ENCODE assay signal across 8 cellular contexts in genomic region chr9:83957029-83957513, GRCh38. TPM values are rescaled to one million over a fixed set of nuclear protein-coding genes. Genes with fewer than 3 reads are reported as not detected.
DNase-seq lines count a peak whose midpoint lies in the region; ATAC-seq and TF ChIP-seq lines count a peak whose summit lies in the region.

No MANE protein-coding gene starts in this region.

- peaks cover 0 to 3% of the 10 kb centered on the region in 2 donors for H3K36me3 ChIP-seq in adrenal gland (replicated peaks in 1 of 2)
- peaks cover 24% of the 10 kb centered on the region for H3K36me3 ChIP-seq in lower lobe of right lung
- no peaks in the 10 kb centered on the region for H3K36me3 ChIP-seq in aorta (ENCODE audit: control insufficient read depth in 1 of 2, insufficient read depth in 2 of 2, low read length in 1 of 2)

- 21 to 31% (median 24%) methylated on average over 12 of the region's 12 CpGs for WGBS in adrenal gland, 4 donors
- WGBS in aorta, 2 donors = 28 to 31% methylated on average over 12 of the region's 12 CpGs

- DNase-seq in stimulated activated naive CD8-positive, alpha-beta T cell treated with anti-CD3 and anti-CD28 coated beads, Interleukin-15, Interleukin-2, amounts not matched to agents 100 U/mL and 50 U/mL, for 24 hours = no peak
- DNase-seq in adrenal gland (no peak), lower lobe of right lung (no peak), aorta (no peak)
- DNase-seq in activated CD4-positive, CD25-positive, alpha-beta regulatory T cell (lab: John Stamatoyannopoulos, UW) = no peak

- no peaks in the 10 kb centered on the region for H3K9me3 ChIP-seq in adrenal gland (replicated peaks in 1 of 3)
- no peaks in the 10 kb centered on the region for H3K9me3 ChIP-seq in lower lobe of right lung
- H3K9me3 ChIP-seq in aorta (ENCODE audit: control insufficient read depth, low read length) = no peaks in the 10 kb centered on the region

- peak overlapping the region; percentile 2 to 85 (median 82) for H3K27ac ChIP-seq in adrenal gland
- peak overlapping the region; percentile 95 for H3K27ac ChIP-seq in lower lobe of right lung
- peak overlapping the region; percentile 4 to 34 for H3K27ac ChIP-seq in aorta (ENCODE audit: low read depth in 1 of 2, low read length in 2 of 2)

- TF ChIP-seq CTCF in adrenal gland (IDR thresholded peaks at IDR 0.05) (no peak), lower lobe of right lung (IDR thresholded peaks at IDR 0.05) (no peak)

- H3K4me1 Mint-ChIP-seq in stimulated activated naive CD8-positive, alpha-beta T cell treated with anti-CD3 and anti-CD28 coated beads, Interleukin-15, Interleukin-2, amounts not matched to agents 100 ng/mL and 50 ng/mL, for 24 hours (ENCODE audit: low read depth) = peaks cover 19% of the 10 kb centered on the region

- H3K4me3 ChIP-seq in adrenal gland (peak overlapping the region in 3 of 4 donors; percentile 30 to 76 (median 57)), lower lobe of right lung (peak overlapping the region; percentile 77), aorta (ENCODE audit: low read length in 2 of 2) (peak overlapping the region; percentile 36 to 43)

- peaks cover 9 to 19% of the 10 kb centered on the region in 2 donors for H3K4me1 ChIP-seq in adrenal gland (replicated peaks in 1 of 2)
- peaks cover 18% of the 10 kb centered on the region for H3K4me1 ChIP-seq in lower lobe of right lung
- no peaks in the 10 kb centered on the region for H3K4me1 ChIP-seq in aorta (ENCODE audit: control insufficient read depth in 1 of 2, insufficient read depth in 2 of 2, low read length in 2 of 2)

- no peaks in the 10 kb centered on the region for H3K9me3 Mint-ChIP-seq in stimulated activated naive CD8-positive, alpha-beta T cell treated with anti-CD3 and anti-CD28 coated beads, Interleukin-15, Interleukin-2, amounts not matched to agents 100 ng/mL and 50 ng/mL, for 24 hours

- H3K36me3 Mint-ChIP-seq in stimulated activated naive CD8-positive, alpha-beta T cell treated with anti-CD3 and anti-CD28 coated beads, Interleukin-15, Interleukin-2, amounts not matched to agents 100 ng/mL and 50 ng/mL, for 24 hours (ENCODE audit: low read depth) = peaks cover 14% of the 10 kb centered on the region

- no peaks in the 10 kb centered on the region for H3K27me3 ChIP-seq in adrenal gland
- no peaks in the 10 kb centered on the region for H3K27me3 ChIP-seq in lower lobe of right lung (ENCODE audit: low read depth)
- no peaks in the 10 kb centered on the region for H3K27me3 ChIP-seq in aorta (ENCODE audit: control insufficient read depth in 1 of 2, insufficient read depth in 2 of 2, low read length in 1 of 2)

- no peak for ATAC-seq in stimulated activated naive CD8-positive, alpha-beta T cell treated with anti-CD3 and anti-CD28 coated beads, Interleukin-15, Interleukin-2, amounts not matched to agents 100 U/mL and 50 U/mL, for 24 hours
- ATAC-seq in lower lobe of right lung = peak in 1 of 2 donors; percentile 13
- no peak for ATAC-seq in aorta (ENCODE audit: low FRiP score)
- no peak for ATAC-seq in HG03571 (IDR thresholded peaks at IDR 0.05; ENCODE audit: unreplicated experiment)
- no peak for ATAC-seq in GM21723 (IDR thresholded peaks at IDR 0.05; ENCODE audit: unreplicated experiment)

- intact Hi-C loops in adrenal gland (cut with DNase I) (no loop called here), lower lobe of right lung (cut with DNase I) (no loop called here), aorta (cut with DNase I) (no loop called here)

- peak overlapping the region; percentile 96 for H3K4me3 Mint-ChIP-seq in stimulated activated naive CD8-positive, alpha-beta T cell treated with anti-CD3 and anti-CD28 coated beads, Interleukin-15, Interleukin-2, amounts not matched to agents 100 ng/mL and 50 ng/mL, for 24 hours

- no peaks in the 10 kb centered on the region for H3K27me3 Mint-ChIP-seq in stimulated activated naive CD8-positive, alpha-beta T cell treated with anti-CD3 and anti-CD28 coated beads, Interleukin-15, Interleukin-2, amounts not matched to agents 100 ng/mL and 50 ng/mL, for 24 hours

- H3K27ac Mint-ChIP-seq in stimulated activated naive CD8-positive, alpha-beta T cell treated with anti-CD3 and anti-CD28 coated beads, Interleukin-15, Interleukin-2, amounts not matched to agents 100 ng/mL and 50 ng/mL, for 24 hours = peak overlapping the region; percentile 94

- TF ChIP-seq POLR2A in adrenal gland (IDR thresholded peaks at IDR 0.05) = no peak

RNA-seq across cellular contexts. Expression of gene HNRNPK, which starts 22.9 kb away (rescaled TPM):
- total RNA-seq in adrenal gland (100 to 1,000 TPM; 371 to 518 (median 477) TPM), lower lobe of right lung (390 TPM), aorta (100 to 1,000 TPM; 369 to 394 TPM)
- polyA plus RNA-seq in adrenal gland (100 to 1,000 TPM; 172 to 866 (median 228) TPM), aorta (100 to 1,000 TPM; 172 to 247 TPM)

RNA-seq across cellular contexts. Expression of gene RMI1, which starts 23.5 kb away (rescaled TPM):
- total RNA-seq in adrenal gland (10 to 100 TPM in 3 of 8 donors, 1 to 10 TPM in 5; 6.2 to 21.7 (median 7.8) TPM), lower lobe of right lung (6.7 TPM), aorta (1 to 10 TPM; 2.9 to 3.4 TPM)
- polyA plus RNA-seq in adrenal gland (10 to 100 TPM in 1 of 3 donors, 1 to 10 TPM in 2; 2.3 to 17.5 (median 3.5) TPM), aorta (1 to 10 TPM; 1.1 to 3.4 TPM)

RNA-seq across cellular contexts. Expression of gene KIF27, which starts 35.8 kb away (rescaled TPM):
- total RNA-seq in adrenal gland (10 to 100 TPM in 1 of 8 donors, 1 to 10 TPM in 7; 1.3 to 23.4 (median 3.9) TPM), lower lobe of right lung (10.4 TPM), aorta (1 to 10 TPM; 6.8 to 8.0 TPM)
- polyA plus RNA-seq in adrenal gland (1 to 10 TPM in 2 of 3 donors, under 1 TPM in 1; 0.81 to 2.1 (median 1.9) TPM), aorta (1 to 10 TPM in 1 of 2 donors, under 1 TPM in 1; 0.25 to 1.9 TPM)

Comparison
In these comparisons a context has a peak if more than half of its experiments do, and no peak if none do; other contexts are left out.
1. H3K27ac ChIP-seq: peak in every context shown above with its lines; median percentile 95 in lower lobe of right lung; 82 in adrenal gland; 19 in aorta.